ENCODE assay signal across 8 cellular contexts in genomic region chr10:30701471-30702173, GRCh38.
DNase-seq lines count a peak whose midpoint lies in the region; ATAC-seq and TF ChIP-seq lines count a peak whose summit lies in the region.

No MANE protein-coding gene starts in this region.

- H3K4me1 ChIP-seq in skeletal muscle satellite cell (ENCODE audit: control insufficient read depth, insufficient read depth, low read length): peaks cover 15% of the 10 kb centered on the region

- no peaks in the 10 kb centered on the region for H3K27me3 Mint-ChIP-seq in chondrocyte (ENCODE audit: low read depth)

- H3K4me1 Mint-ChIP-seq in chondrocyte (ENCODE audit: low read depth): peaks cover 8% of the 10 kb centered on the region

- no peak overlapping the region for H3K27ac Mint-ChIP-seq in chondrocyte (ENCODE audit: unreplicated experiment)

- no peak overlapping the region for H3K4me3 ChIP-seq in WERI-Rb-1 (ENCODE audit: low read depth, low read length)
- H3K4me3 ChIP-seq in skeletal muscle satellite cell (ENCODE audit: low read length): peak overlapping the region; percentile 44

- H3K27me3 ChIP-seq in WERI-Rb-1 (ENCODE audit: insufficient read depth, low read depth, severe bottlenecking): no peaks in the 10 kb centered on the region
- H3K27me3 ChIP-seq in skeletal muscle satellite cell (ENCODE audit: control insufficient read depth, insufficient read depth, low read length): peaks cover 3% of the 10 kb centered on the region

- no peaks in the 10 kb centered on the region for H3K9me3 Mint-ChIP-seq in chondrocyte (ENCODE audit: low read depth)

- H3K9me3 ChIP-seq in WERI-Rb-1 (ENCODE audit: severe bottlenecking): no peaks in the 10 kb centered on the region
- H3K9me3 ChIP-seq in skeletal muscle satellite cell (replicated peaks; ENCODE audit: low read length): no peaks in the 10 kb centered on the region

- no peak overlapping the region for H3K9ac ChIP-seq in skeletal muscle satellite cell (ENCODE audit: low read depth, low read length)

- H3K36me3 Mint-ChIP-seq in chondrocyte (ENCODE audit: low read depth): no peaks in the 10 kb centered on the region

- peak; percentile 63 for ATAC-seq in GM19463 (IDR thresholded peaks at IDR 0.05; ENCODE audit: unreplicated experiment)
- ATAC-seq in HG03521 (IDR thresholded peaks at IDR 0.05; ENCODE audit: unreplicated experiment): peak; percentile 52

- peak overlapping the region; percentile 67 for H3K4me2 ChIP-seq in skeletal muscle satellite cell (ENCODE audit: low read length)

- H3K36me3 ChIP-seq in WERI-Rb-1 (no peaks in the 10 kb centered on the region), skeletal muscle satellite cell (ENCODE audit: insufficient read depth, low read length) (no peaks in the 10 kb centered on the region)

- DNase-seq in EL (peak; percentile 52), WERI-Rb-1 (peak; percentile 8), chondrocyte (ENCODE audit: low spot score) (no peak), NCI-H2029 treated with DMSO at 0.1 percent for 48 hours (lab: John Stamatoyannopoulos, UW) (no peak), SHP77 treated with DMSO at 0.1 percent for 48 hours (lab: John Stamatoyannopoulos, UW) (no peak)

- no peak for TF ChIP-seq CTCF in WERI-Rb-1 (IDR thresholded peaks at IDR 0.05; ENCODE audit: low read depth, low read length)
- TF ChIP-seq CTCF in chondrocyte (IDR thresholded peaks at IDR 0.05): no peak

- no peak overlapping the region for H3K27ac ChIP-seq in WERI-Rb-1

- peak overlapping the region; percentile 12 for H3K4me3 Mint-ChIP-seq in chondrocyte (ENCODE audit: unreplicated experiment)

Comparison
In these comparisons a context has a peak if more than half of its experiments do, and no peak if none do; other contexts are left out.
1. DNase-seq: peak in EL (single experiment) and WERI-Rb-1 (single experiment); none in chondrocyte (single experiment), NCI-H2029 treated with DMSO at 0.1 percent for 48 hours (single experiment) and SHP77 treated with DMSO at 0.1 percent for 48 hours (single experiment).